Comparison of ENCODE assay signal across 27 cellular contexts in genomic region chrX:133923548-133923947, GRCh38.
A peak's percentile ranks its signal among the peaks of the same experiment; 100 is the strongest.
DNase-seq lines count a peak whose midpoint lies in the region; ATAC-seq and TF ChIP-seq lines count a peak whose summit lies in the region.
"Had no signal": no experiment of that assay in that cellular context is flagged by ENCODE, and none has a peak within 500 bp of the region (broad histone marks: within the 10 kb centered on the region; RNA-seq: fewer than 3 reads in every experiment).

No MANE protein-coding gene starts in this region.

- intact Hi-C loops in CD4-positive, alpha-beta T cell (cut with DNase I, micrococcal nuclease): no loop called here
- intact Hi-C loops in naive thymus-derived CD4-positive, alpha-beta T cell (cut with micrococcal nuclease): loop anchor here (5.0 to 10.0 kb wide), 5 partner anchors 61 to 474 kb away; partner anchors contain the start of gene GPC3 (in 1 of the 2)
- intact Hi-C loops in Calu3 (cut with micrococcal nuclease; ENCODE audit: unreplicated experiment): loop anchor here (5.0 kb wide), 2 partner anchors 66 to 86 kb away; no protein-coding TSS in a partner anchor

- H3K4me2 ChIP-seq in SK-N-SH: 0 out of 2 replicates have a peak overlapping the region, but pooled peaks have one; percentile 19

- in situ Hi-C loops in HAP-1 (cut with MboI; ENCODE audit: low sequenced_read_pairs): no loop called here

- H3K9me3 ChIP-seq in SK-N-SH (no peaks in the 10 kb centered on the region), HAP-1 (no peaks in the 10 kb centered on the region)
- no peaks in the 10 kb centered on the region for H3K9me3 ChIP-seq in CD4-positive, alpha-beta T cell (ENCODE audit: control insufficient read depth, low read length)
- no peaks in the 10 kb centered on the region for H3K9me3 ChIP-seq in naive thymus-derived CD4-positive, alpha-beta T cell (ENCODE audit: control insufficient read depth in 2 of 3, low read length in 3 of 3)
- H3K9me3 ChIP-seq: body of pancreas, lower lobe of right lung, neutrophil, prostate gland, sigmoid colon, testis, vagina had no signal

- H3K4me1 ChIP-seq in SK-N-SH (ENCODE audit: control insufficient read depth in 1 of 2, insufficient read depth in 2 of 2, low read depth in 1 of 2, low read length in 1 of 2) (peaks cover 0 to 6% of the 10 kb centered on the region in 2 experiments; a peak in 1 of 4 replicates), HAP-1 (peaks cover 29% of the 10 kb centered on the region)
- peaks cover 13 to 17% of the 10 kb centered on the region in 2 donors for H3K4me1 ChIP-seq in naive thymus-derived CD4-positive, alpha-beta T cell (ENCODE audit: control insufficient read depth in 2 of 2, insufficient read depth in 2 of 2, low read length in 2 of 2)
- H3K4me1 ChIP-seq: body of pancreas, lower lobe of right lung, prostate gland, sigmoid colon, testis, vagina had no signal

- H3K27ac Mint-ChIP-seq in CD4-positive, alpha-beta T cell: peak overlapping the region; percentile 74
- H3K27ac Mint-ChIP-seq in activated T-helper 17 cell treated with anti-CD3 and anti-CD28 coated beads, Interleukin-2, amount 50 U/mL, for 72 hours: no peak overlapping the region
- peak overlapping the region in 6 of 9 donors; percentile 91 to 95 (median 93) for H3K27ac Mint-ChIP-seq in naive thymus-derived CD4-positive, alpha-beta T cell
- H3K27ac Mint-ChIP-seq in Calu3 (ENCODE audit: unreplicated experiment): no peak overlapping the region

- no peak overlapping the region for H3K27ac ChIP-seq in SK-N-SH (ENCODE audit: low read depth in 2 of 2, low read length in 1 of 2)
- no peak overlapping the region for H3K27ac ChIP-seq in CD4-positive, alpha-beta T cell (ENCODE audit: low read depth, low read length)
- no peak overlapping the region for H3K27ac ChIP-seq in naive thymus-derived CD4-positive, alpha-beta T cell (ENCODE audit: low read depth, low read length)
- H3K27ac ChIP-seq: 22Rv1, body of pancreas, lower lobe of right lung, neutrophil, prostate gland, sigmoid colon, testis, vagina had no signal

- TF ChIP-seq RAD21 in SK-N-SH (IDR thresholded peaks at IDR 0.05; ENCODE audit: low read length): no peak

- H3K79me2 ChIP-seq in SK-N-SH (ENCODE audit: insufficient read depth): no peaks in the 10 kb centered on the region

- H3K36me3 Mint-ChIP-seq in CD4-positive, alpha-beta T cell (ENCODE audit: low read depth): no peaks in the 10 kb centered on the region
- no peaks in the 10 kb centered on the region for H3K36me3 Mint-ChIP-seq in activated T-helper 17 cell treated with anti-CD3 and anti-CD28 coated beads, Interleukin-2, amount 50 U/mL, for 72 hours (ENCODE audit: low read depth)
- H3K36me3 Mint-ChIP-seq in naive thymus-derived CD4-positive, alpha-beta T cell: peaks cover 0 to 11% (median 0%) of the 10 kb centered on the region in 5 donors
- H3K36me3 Mint-ChIP-seq in Calu3 (ENCODE audit: insufficient read depth, unreplicated experiment): no peaks in the 10 kb centered on the region
- H3K36me3 Mint-ChIP-seq: activated CD4-positive, alpha-beta memory T cell treated with anti-CD3 and anti-CD28 coated beads for 36 hours; CD8-positive, alpha-beta memory T cell had no signal

- H3K4me3 ChIP-seq in SK-N-SH (ENCODE audit: low read depth in 2 of 2, low read length in 1 of 2) (no peak overlapping the region), HAP-1 (no peak overlapping the region)
- no peak overlapping the region for H3K4me3 ChIP-seq in naive thymus-derived CD4-positive, alpha-beta T cell (ENCODE audit: low read length)
- H3K4me3 ChIP-seq: body of pancreas, lower lobe of right lung, prostate gland, sigmoid colon, testis, vagina had no signal

- H3K27me3 Mint-ChIP-seq in CD4-positive, alpha-beta T cell: no peaks in the 10 kb centered on the region
- H3K27me3 Mint-ChIP-seq in activated T-helper 17 cell treated with anti-CD3 and anti-CD28 coated beads, Interleukin-2, amount 50 U/mL, for 72 hours: no peaks in the 10 kb centered on the region
- no peaks in the 10 kb centered on the region for H3K27me3 Mint-ChIP-seq in naive thymus-derived CD4-positive, alpha-beta T cell
- H3K27me3 Mint-ChIP-seq in Calu3 (ENCODE audit: unreplicated experiment): no peaks in the 10 kb centered on the region
- H3K27me3 Mint-ChIP-seq: activated CD4-positive, alpha-beta memory T cell treated with anti-CD3 and anti-CD28 coated beads for 36 hours had no signal

- no peak for TF ChIP-seq CTCF in SK-N-SH (IDR thresholded peaks at IDR 0.05)
- TF ChIP-seq CTCF in CD4-positive, alpha-beta T cell (IDR thresholded peaks at IDR 0.05): no peak
- TF ChIP-seq CTCF in Calu3 (IDR thresholded peaks at IDR 0.05; ENCODE audit: unreplicated experiment): no peak

- no peaks in the 10 kb centered on the region for H3K9me3 Mint-ChIP-seq in CD4-positive, alpha-beta T cell
- H3K9me3 Mint-ChIP-seq in activated T-helper 17 cell treated with anti-CD3 and anti-CD28 coated beads, Interleukin-2, amount 50 U/mL, for 72 hours: no peaks in the 10 kb centered on the region
- peaks cover 0 to 1% (median 0%) of the 10 kb centered on the region in 11 donors for H3K9me3 Mint-ChIP-seq in naive thymus-derived CD4-positive, alpha-beta T cell
- H3K9me3 Mint-ChIP-seq in Calu3 (ENCODE audit: low read depth, unreplicated experiment): no peaks in the 10 kb centered on the region
- H3K9me3 Mint-ChIP-seq: activated T-helper 2 cell treated with anti-CD3 and anti-CD28 coated beads, Interferon-gamma antibody, Interleukin-2, Interleukin-4, amounts not matched to agents 10 μg/mL and 5 μg/mL and 100 μg/mL, durations not matched to agents 14 hours and 24 hours and 36 hours; CD8-positive, alpha-beta memory T cell had no signal

- no peaks in the 10 kb centered on the region for H4K20me1 ChIP-seq in SK-N-SH (ENCODE audit: insufficient read depth)

- CTCF ChIA-PET in SK-N-SH (lab: Yijun Ruan, JAX): interaction anchor here (1.4 kb wide), 1 partner anchor 102 kb away, joined by 3 read pairs; no protein-coding TSS in a partner anchor
- CTCF ChIA-PET in CD4-positive, alpha-beta T cell (lab: Charles Lee): no interaction called here
- CTCF ChIA-PET in naive thymus-derived CD4-positive, alpha-beta T cell (lab: Charles Lee): no interaction called here
- CTCF ChIA-PET in Calu3 (lab: Charles Lee): interaction anchor here (0.7 kb wide), 1 partner anchor 71 kb away, joined by 4 read pairs; no protein-coding TSS in a partner anchor

- ATAC-seq in SK-N-SH treated with all-trans-retinoic acid at 6 μM for 48 hours: no peak
- no peak for ATAC-seq in CD4-positive, alpha-beta T cell (ENCODE audit: poor library complexity)
- no peak for ATAC-seq in activated T-helper 17 cell treated with anti-CD3 and anti-CD28 coated beads, Interleukin-2, amount 50 U/mL, for 72 hours (replicated peaks)
- ATAC-seq in naive thymus-derived CD4-positive, alpha-beta T cell: no peak
- ATAC-seq: body of pancreas, lower lobe of right lung, Panc1 had no signal

- POLR2A ChIA-PET in SK-N-SH (lab: Yijun Ruan, JAX): no interaction called here
- POLR2A ChIA-PET in CD4-positive, alpha-beta T cell (lab: Charles Lee): no interaction called here
- POLR2A ChIA-PET in naive thymus-derived CD4-positive, alpha-beta T cell (lab: Charles Lee): no interaction called here

- H3K36me3 ChIP-seq in SK-N-SH (replicated peaks in 1 of 2; ENCODE audit: control insufficient read depth in 1 of 2, insufficient read depth in 2 of 2, low read length in 1 of 2): no peaks in the 10 kb centered on the region
- no peaks in the 10 kb centered on the region for H3K36me3 ChIP-seq in naive thymus-derived CD4-positive, alpha-beta T cell (ENCODE audit: control insufficient read depth in 2 of 3, insufficient read depth in 3 of 3, low read length in 3 of 3)
- H3K36me3 ChIP-seq in HAP-1 (replicated peaks): peaks cover 7% of the 10 kb centered on the region
- H3K36me3 ChIP-seq: lower lobe of right lung, neutrophil, prostate gland, sigmoid colon, vagina had no signal

- H2AFZ ChIP-seq in SK-N-SH (ENCODE audit: low read depth): no peak overlapping the region

- H3K9ac ChIP-seq in SK-N-SH: no peak overlapping the region

- H3K9me2 ChIP-seq in SK-N-SH: no peaks in the 10 kb centered on the region

- BruUV-seq in Calu3 (replicated peaks; lab: Mats Ljungman, UMichigan): no TSS peak

- H3K4me1 Mint-ChIP-seq in CD4-positive, alpha-beta T cell (ENCODE audit: low read depth): peaks cover 24% of the 10 kb centered on the region
- peaks cover 9% of the 10 kb centered on the region for H3K4me1 Mint-ChIP-seq in activated T-helper 17 cell treated with anti-CD3 and anti-CD28 coated beads, Interleukin-2, amount 50 U/mL, for 72 hours
- H3K4me1 Mint-ChIP-seq in naive thymus-derived CD4-positive, alpha-beta T cell: peaks cover 4 to 39% (median 26%) of the 10 kb centered on the region in 7 donors
- peaks cover 12% of the 10 kb centered on the region for H3K4me1 Mint-ChIP-seq in Calu3 (ENCODE audit: low read depth, unreplicated experiment)

- DNase-seq in SK-N-SH (peak; percentile 15), HAP-1 (ENCODE audit: low spot score in 2 of 2) (no peak), Calu3 (no peak), midbrain (lab: John Stamatoyannopoulos, UW) (no peak)
- DNase-seq in CD4-positive, alpha-beta T cell: no peak
- no peak for DNase-seq in naive thymus-derived CD4-positive, alpha-beta T cell
- DNase-seq: activated CD4-positive, CD25-positive, alpha-beta regulatory T cell; body of pancreas; DMS153; glutamatergic neuron; lower lobe of right lung; NCI-H1105; NCI-H1930; NCI-H526 treated with DMSO at 0.1 percent for 48 hours; SHP77 treated with DMSO at 0.1 percent for 48 hours; sigmoid colon; testis had no signal

- no peak overlapping the region for H3K4me3 Mint-ChIP-seq in CD4-positive, alpha-beta T cell
- peak overlapping the region; percentile 69 for H3K4me3 Mint-ChIP-seq in activated T-helper 17 cell treated with anti-CD3 and anti-CD28 coated beads, Interleukin-2, amount 50 U/mL, for 72 hours
- H3K4me3 Mint-ChIP-seq in naive thymus-derived CD4-positive, alpha-beta T cell: peak overlapping the region in 5 of 10 donors; percentile 73 to 90 (median 83)
- H3K4me3 Mint-ChIP-seq in Calu3 (ENCODE audit: low read depth, unreplicated experiment): no peak overlapping the region
- H3K4me3 Mint-ChIP-seq: activated CD4-positive, alpha-beta memory T cell treated with anti-CD3 and anti-CD28 coated beads for 36 hours had no signal

- 25% methylated on average over 3 of the region's 3 CpGs for WGBS in SK-N-SH (ENCODE audit: low lambda C conversion rate)

- no peaks in the 10 kb centered on the region for H3F3A ChIP-seq in SK-N-SH (replicated peaks; ENCODE audit: insufficient read depth)

- TF ChIP-seq EP300 in SK-N-SH (IDR thresholded peaks at IDR 0.05; ENCODE audit: borderline replicate concordance in 1 of 2, low read depth in 1 of 2, low read length in 1 of 2): peak in 1 of 2 experiments; percentile 40; a peak in 1 of 4 replicates

- H3K27me3 ChIP-seq in SK-N-SH (ENCODE audit: insufficient read depth) (no peaks in the 10 kb centered on the region), HAP-1 (ENCODE audit: low read depth) (no peaks in the 10 kb centered on the region)
- no peaks in the 10 kb centered on the region for H3K27me3 ChIP-seq in CD4-positive, alpha-beta T cell (ENCODE audit: control insufficient read depth, insufficient read depth, low read length)
- no peaks in the 10 kb centered on the region for H3K27me3 ChIP-seq in naive thymus-derived CD4-positive, alpha-beta T cell (ENCODE audit: control insufficient read depth in 2 of 2, insufficient read depth in 2 of 2, low read length in 2 of 2)
- H3K27me3 ChIP-seq: body of pancreas, neutrophil, sigmoid colon, testis, vagina had no signal

TF ChIP-seq in SK-N-SH, 30 proteins besides CTCF, POLR2A, EP300 and RAD21 (continues in another document):
- no peak for TF ChIP-seq FOXJ3 (CRISPR knock-in tag; IDR thresholded peaks at IDR 0.05)

Comparison
In these comparisons a context has a peak if more than half of its experiments do, and no peak if none do; other contexts are left out.
1. H3K27ac Mint-ChIP-seq: peak in CD4-positive, alpha-beta T cell (single experiment) and naive thymus-derived CD4-positive, alpha-beta T cell (6 of 9); none in activated T-helper 17 cell treated with anti-CD3 and anti-CD28 coated beads, Interleukin-2, amount 50 U/mL, for 72 hours (single experiment) and Calu3 (single experiment).
2. CTCF ChIA-PET loops: an anchor here in SK-N-SH (1.4 kb wide) and Calu3 (0.7 kb wide); none called in CD4-positive, alpha-beta T cell and naive thymus-derived CD4-positive, alpha-beta T cell.
3. intact Hi-C loops: an anchor here in naive thymus-derived CD4-positive, alpha-beta T cell (5.0 to 10.0 kb wide) and Calu3 (5.0 kb wide); none called in CD4-positive, alpha-beta T cell.